In the genomic region with DNA sequence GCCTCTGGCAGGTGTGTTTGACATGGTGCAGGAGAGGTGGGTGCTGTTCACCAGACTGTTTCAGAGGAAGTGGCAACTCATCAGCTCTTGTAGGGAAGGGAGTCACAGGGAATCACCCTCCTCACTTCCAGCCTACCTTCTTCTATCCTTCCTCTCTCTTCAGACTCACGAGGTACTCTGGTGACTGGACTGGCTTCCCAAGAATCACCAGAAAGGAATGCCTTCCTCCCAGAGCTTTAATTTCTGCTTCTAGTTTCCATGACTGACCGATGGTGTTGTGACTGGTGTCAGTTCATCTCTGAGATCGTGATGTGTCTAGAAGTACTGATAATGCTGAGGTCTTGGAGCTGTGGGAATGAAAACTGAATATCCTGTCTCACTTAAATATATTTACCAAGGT, we compare ENCODE assay signal across 15 cellular contexts.
"Had no signal": no experiment of that assay in that cellular context is flagged by ENCODE, and none has a peak within 500 bp of the region (broad histone marks: within the 10 kb centered on the region; RNA-seq: fewer than 3 reads in every experiment).

No MANE protein-coding gene starts in this region.

- ATAC-seq: activated CD8-positive, alpha-beta T cell treated with anti-CD3 and anti-CD28 coated beads, Interleukin-2, amount 10 ng/mL, durations not matched to agents 7 days and 5 days; activated naive CD8-positive, alpha-beta T cell treated with anti-CD3 and anti-CD28 coated beads, Interleukin-2, amount 50 U/mL, for 24 hours; psoas muscle had no signal

- H3K4me3 Mint-ChIP-seq: activated B cell treated with CpG ODN at 0.5 μM for 24 hours; activated CD4-positive, alpha-beta T cell treated with anti-CD3 and anti-CD28 coated beads, Interleukin-2, amount 10 ng/mL, durations not matched to agents 24 days and 14 days; activated CD8-positive, alpha-beta T cell treated with anti-CD3 and anti-CD28 coated beads, Interleukin-2, amount 10 ng/mL, durations not matched to agents 7 days and 5 days; activated naive CD8-positive, alpha-beta T cell treated with anti-CD3 and anti-CD28 coated beads, Interleukin-2, amount 50 U/mL, for 24 hours; activated T-helper 1 cell treated with anti-CD3 and anti-CD28 coated beads, Interleukin-12 subunit alpha, Interleukin-12 subunit beta, Interleukin-2, Interleukin-4 antibody, amounts not matched to agents 30 ng/mL and 10 ng/mL and 1 ng/mL, durations not matched to agents 14 hours and 24 hours and 36 hours; dendritic cell treated with granulocyte-macrophage colony-stimulating factor and Interleukin-4, amounts not matched to agents 40 ng/mL and 50 ng/mL, for 4 days had no signal

- H3K27me3 Mint-ChIP-seq: activated CD4-positive, alpha-beta T cell treated with anti-CD3 and anti-CD28 coated beads, Interleukin-2, amount 10 ng/mL, durations not matched to agents 24 days and 14 days; activated naive CD8-positive, alpha-beta T cell treated with anti-CD3 and anti-CD28 coated beads, Interleukin-2, amount 50 U/mL, for 24 hours had no signal

- H3K9me3 Mint-ChIP-seq: activated B cell treated with CpG ODN at 0.5 μM for 24 hours; activated CD4-positive, alpha-beta T cell treated with anti-CD3 and anti-CD28 coated beads, Interleukin-2, amount 10 ng/mL, durations not matched to agents 24 days and 14 days; activated naive CD8-positive, alpha-beta T cell treated with anti-CD3 and anti-CD28 coated beads, Interleukin-2, amount 50 U/mL, for 24 hours; activated T-helper 1 cell treated with anti-CD3 and anti-CD28 coated beads, Interleukin-12 subunit alpha, Interleukin-12 subunit beta, Interleukin-2, Interleukin-4 antibody, amounts not matched to agents 30 ng/mL and 10 ng/mL and 1 ng/mL, durations not matched to agents 14 hours and 24 hours and 36 hours; dendritic cell treated with granulocyte-macrophage colony-stimulating factor and Interleukin-4, amounts not matched to agents 40 ng/mL and 50 ng/mL, for 4 days had no signal

- H3K4me1 Mint-ChIP-seq: activated B cell treated with CpG ODN at 0.5 μM for 24 hours; activated CD4-positive, alpha-beta T cell treated with anti-CD3 and anti-CD28 coated beads, Interleukin-2, amount 10 ng/mL, durations not matched to agents 24 days and 14 days; activated naive CD8-positive, alpha-beta T cell treated with anti-CD3 and anti-CD28 coated beads, Interleukin-2, amount 50 U/mL, for 24 hours had no signal

- H3K27ac Mint-ChIP-seq: activated B cell treated with CpG ODN at 0.5 μM for 24 hours; activated CD4-positive, alpha-beta T cell treated with anti-CD3 and anti-CD28 coated beads, Interleukin-2, amount 10 ng/mL, durations not matched to agents 24 days and 14 days; activated CD8-positive, alpha-beta T cell treated with anti-CD3 and anti-CD28 coated beads, Interleukin-2, amount 10 ng/mL, durations not matched to agents 7 days and 5 days; activated naive CD8-positive, alpha-beta T cell treated with anti-CD3 and anti-CD28 coated beads, Interleukin-2, amount 50 U/mL, for 24 hours; activated T-helper 1 cell treated with anti-CD3 and anti-CD28 coated beads, Interleukin-12 subunit alpha, Interleukin-12 subunit beta, Interleukin-2, Interleukin-4 antibody, amounts not matched to agents 30 ng/mL and 10 ng/mL and 1 ng/mL, durations not matched to agents 14 hours and 24 hours and 36 hours; dendritic cell treated with granulocyte-macrophage colony-stimulating factor and Interleukin-4, amounts not matched to agents 40 ng/mL and 50 ng/mL, for 4 days had no signal

- DNase-seq: activated B cell treated with CpG ODN at 0.5 μM for 24 hours; activated CD4-positive, alpha-beta T cell treated with anti-CD3 and anti-CD28 coated beads, Interleukin-2, amount 10 ng/mL, durations not matched to agents 24 days and 14 days; activated CD8-positive, alpha-beta memory T cell treated with anti-CD3 and anti-CD28 coated beads, Interleukin-2, amount 50 U/mL, for 48 hours; activated CD8-positive, alpha-beta T cell treated with anti-CD3 and anti-CD28 coated beads, Interleukin-2, amount 10 ng/mL, durations not matched to agents 7 days and 5 days; activated naive CD4-positive, alpha-beta T cell; activated naive CD8-positive, alpha-beta T cell treated with anti-CD3 and anti-CD28 coated beads, Interleukin-2, amount 50 U/mL, for 24 hours; aorta; effector memory CD4-positive, alpha-beta T cell; hippocampal formation; kidney; psoas muscle; stimulated activated CD4-positive, alpha-beta T cell treated with anti-CD3 and anti-CD28 coated beads, Interleukin-2, amount 100 ng/mL, for 24 hours; SW 1271 had no signal
